ENCODE assay signal across 27 cellular contexts in genomic region chr10:114867365-114867764, GRCh38.
"Had no signal": no experiment of that assay in that cellular context is flagged by ENCODE, and none has a peak within 500 bp of the region (broad histone marks: within the 10 kb centered on the region; RNA-seq: fewer than 3 reads in every experiment).

No MANE protein-coding gene starts in this region.

- ATAC-seq: foreskin keratinocyte; gastroesophageal sphincter; heart right ventricle; left cardiac atrium; left lung; naive thymus-derived CD4-positive, alpha-beta T cell; stimulated activated memory B cell treated with anti-CD40 and anti-IgM and Interleukin-4, amounts not matched to agents 10 μg/mL and 1 μg/mL and 100 μg/mL, for 72 hours; stimulated activated naive CD8-positive, alpha-beta T cell treated with anti-CD3 and anti-CD28 coated beads, Interleukin-15, Interleukin-2, amounts not matched to agents 100 U/mL and 50 U/mL, for 24 hours had no signal

- H3K4me1 ChIP-seq: colonic mucosa, esophagus muscularis mucosa, heart right ventricle, left lung, prostate gland, right atrium auricular region, spleen, testis had no signal

- H3K4me2 ChIP-seq: neural progenitor cell had no signal

- H3K27me3 ChIP-seq: colonic mucosa, esophagus muscularis mucosa, foreskin keratinocyte, gastroesophageal sphincter, heart right ventricle, left lung, neural progenitor cell, right atrium auricular region, spleen, testis, tibial artery had no signal

- H3K9me3 Mint-ChIP-seq: dendritic cell treated with granulocyte-macrophage colony-stimulating factor and Interleukin-4, amounts not matched to agents 40 ng/mL and 50 ng/mL, for 4 days; endodermal cell; nephron; neural progenitor cell; stimulated activated memory B cell treated with anti-CD40 and anti-IgM and Interleukin-4, amounts not matched to agents 10 μg/mL and 1 μg/mL and 100 μg/mL, for 72 hours; type B pancreatic cell had no signal

- H2AFZ ChIP-seq: neural progenitor cell had no signal

- H3K27ac ChIP-seq: colonic mucosa, esophagus muscularis mucosa, foreskin keratinocyte, gastroesophageal sphincter, heart right ventricle, left lung, neural progenitor cell, prostate gland, right atrium auricular region, skin epidermis, spleen, testis, tibial artery had no signal

- H3K36me3 ChIP-seq: colonic mucosa, neural progenitor cell, prostate gland had no signal

- H3K4me3 ChIP-seq: colonic mucosa, esophagus muscularis mucosa, gastroesophageal sphincter, heart right ventricle, left lung, neural progenitor cell, prostate gland, right atrium auricular region, skin epidermis, spleen, testis, tibial artery had no signal

- H3K27ac Mint-ChIP-seq: dendritic cell treated with granulocyte-macrophage colony-stimulating factor and Interleukin-4, amounts not matched to agents 40 ng/mL and 50 ng/mL, for 4 days; endodermal cell; naive thymus-derived CD4-positive, alpha-beta T cell; nephron; neural progenitor cell; stimulated activated memory B cell treated with anti-CD40 and anti-IgM and Interleukin-4, amounts not matched to agents 10 μg/mL and 1 μg/mL and 100 μg/mL, for 72 hours; type B pancreatic cell had no signal

- H3K4me3 Mint-ChIP-seq: dendritic cell treated with granulocyte-macrophage colony-stimulating factor and Interleukin-4, amounts not matched to agents 40 ng/mL and 50 ng/mL, for 4 days; endodermal cell; naive thymus-derived CD4-positive, alpha-beta T cell; nephron; neural progenitor cell; stimulated activated memory B cell treated with anti-CD40 and anti-IgM and Interleukin-4, amounts not matched to agents 10 μg/mL and 1 μg/mL and 100 μg/mL, for 72 hours; type B pancreatic cell had no signal

- DNase-seq: colonic mucosa; effector CD8-positive, alpha-beta T cell; endodermal cell; foreskin keratinocyte; heart right ventricle; hippocampal formation; left cardiac atrium; left lung; mesendoderm; midbrain; naive thymus-derived CD4-positive, alpha-beta T cell; spleen; stimulated activated CD4-positive, alpha-beta T cell treated with anti-CD3 and anti-CD28 coated beads, Interleukin-4, amount 100 ng/mL, for 4 hours; stimulated activated naive CD8-positive, alpha-beta T cell treated with anti-CD3 and anti-CD28 coated beads, Interleukin-15, Interleukin-2, amounts not matched to agents 100 U/mL and 50 U/mL, for 24 hours; substantia nigra; testis; tibial artery had no signal

- H3K4me1 Mint-ChIP-seq: endodermal cell; naive thymus-derived CD4-positive, alpha-beta T cell; neural progenitor cell; stimulated activated memory B cell treated with anti-CD40 and anti-IgM and Interleukin-4, amounts not matched to agents 10 μg/mL and 1 μg/mL and 100 μg/mL, for 72 hours had no signal

- H3K27me3 Mint-ChIP-seq: dendritic cell treated with granulocyte-macrophage colony-stimulating factor and Interleukin-4, amounts not matched to agents 40 ng/mL and 50 ng/mL, for 4 days; type B pancreatic cell had no signal

- H3K9me3 ChIP-seq: colonic mucosa, esophagus muscularis mucosa, gastroesophageal sphincter, heart right ventricle, left lung, prostate gland, right atrium auricular region, testis, tibial artery had no signal

- H3K9ac ChIP-seq: neural progenitor cell had no signal
